Comparison of ENCODE assay signal across 1 cellular context in genomic region chr22:29385748-29386147, GRCh38.
TF ChIP-seq lines count a peak whose summit lies in the region.

No MANE protein-coding gene starts in this region.

TF ChIP-seq in HepG2, 621 proteins besides CTCF, POLR2A, EP300 and RAD21 (continued from another document):
- TF ChIP-seq ZNF615 (CRISPR knock-in tag; IDR thresholded peaks at IDR 0.05; ENCODE audit: borderline replicate concordance) = no peak
- no peak for TF ChIP-seq TERF1 (CRISPR knock-in tag; IDR thresholded peaks at IDR 0.05)
- TF ChIP-seq PHF5A (CRISPR knock-in tag; IDR thresholded peaks at IDR 0.05; ENCODE audit: low read depth, unreplicated experiment) = no peak
- no peak for TF ChIP-seq ZNF589 (CRISPR knock-in tag; conservative IDR thresholded peaks at IDR 0.05)
- TF ChIP-seq ZNF562 (CRISPR knock-in tag; IDR thresholded peaks at IDR 0.05; ENCODE audit: borderline replicate concordance) = no peak
- no peak for TF ChIP-seq PHF20 (CRISPR knock-in tag; IDR thresholded peaks at IDR 0.05)
- TF ChIP-seq ARNT2 (CRISPR knock-in tag; IDR thresholded peaks at IDR 0.05; ENCODE audit: low read depth) = no peak
- no peak for TF ChIP-seq ZNF337 (CRISPR knock-in tag; IDR thresholded peaks at IDR 0.05; ENCODE audit: borderline replicate concordance, low read depth)
- no peak for TF ChIP-seq GATAD1 (CRISPR knock-in tag; IDR thresholded peaks at IDR 0.05)
- TF ChIP-seq DMAP1 (CRISPR knock-in tag; IDR thresholded peaks at IDR 0.05) = no peak
- no peak for TF ChIP-seq ZNF12 (CRISPR knock-in tag; IDR thresholded peaks at IDR 0.05)
- no peak for TF ChIP-seq ZNF232 (CRISPR knock-in tag; IDR thresholded peaks at IDR 0.05; ENCODE audit: borderline replicate concordance)
- no peak for TF ChIP-seq KMT2B (CRISPR knock-in tag; IDR thresholded peaks at IDR 0.05)
- TF ChIP-seq HNRNPK (IDR thresholded peaks at IDR 0.05; ENCODE audit: low read depth, low read length, poor library complexity, severe bottlenecking) = no peak
- TF ChIP-seq PTBP1 (IDR thresholded peaks at IDR 0.05; ENCODE audit: low read depth, low read length, poor library complexity, severe bottlenecking) = no peak
- TF ChIP-seq, protein P1, sequence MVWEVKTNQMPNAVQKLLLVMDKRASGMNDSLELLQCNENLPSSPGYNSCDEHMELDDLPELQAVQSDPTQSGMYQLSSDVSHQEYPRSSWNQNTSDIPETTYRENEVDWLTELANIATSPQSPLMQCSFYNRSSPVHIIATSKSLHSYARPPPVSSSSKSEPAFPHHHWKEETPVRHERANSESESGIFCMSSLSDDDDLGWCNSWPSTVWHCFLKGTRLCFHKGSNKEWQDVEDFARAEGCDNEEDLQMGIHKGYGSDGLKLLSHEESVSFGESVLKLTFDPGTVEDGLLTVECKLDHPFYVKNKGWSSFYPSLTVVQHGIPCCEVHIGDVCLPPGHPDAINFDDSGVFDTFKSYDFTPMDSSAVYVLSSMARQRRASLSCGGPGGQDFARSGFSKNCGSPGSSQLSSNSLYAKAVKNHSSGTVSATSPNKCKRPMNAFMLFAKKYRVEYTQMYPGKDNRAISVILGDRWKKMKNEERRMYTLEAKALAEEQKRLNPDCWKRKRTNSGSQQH (CRISPR knock-in tag; IDR thresholded peaks at IDR 0.05; ENCODE audit: low read depth) = no peak
- no peak for TF ChIP-seq CREB1 (IDR thresholded peaks at IDR 0.05)
- no peak for TF ChIP-seq CREB1 (CRISPR knock-in tag; IDR thresholded peaks at IDR 0.05)
